25 cellular contexts compared by ENCODE assay signal in genomic region chr15:94125698-94126097, GRCh38.
"Had no signal": no experiment of that assay in that cellular context is flagged by ENCODE, and none has a peak within 500 bp of the region (broad histone marks: within the 10 kb centered on the region; RNA-seq: fewer than 3 reads in every experiment).

No MANE protein-coding gene starts in this region.

- H3K4me3 Mint-ChIP-seq: activated CD4-positive, alpha-beta memory T cell treated with anti-CD3 and anti-CD28 coated beads, Interleukin-2, amount 10 ng/mL, durations not matched to agents 7 days and 5 days; activated CD4-positive, alpha-beta T cell treated with anti-CD3 and anti-CD28 coated beads, Interleukin-2, amount 10 ng/mL, durations not matched to agents 7 days and 5 days; activated naive CD4-positive, alpha-beta T cell treated with anti-CD3 and anti-CD28 coated beads, Interleukin-2, amount 50 U/mL, for 24 hours; activated naive CD8-positive, alpha-beta T cell treated with anti-CD3 and anti-CD28 coated beads, Interleukin-2, amount 50 U/mL, for 24 hours; activated T-cell treated with anti-CD3 and anti-CD28 coated beads, Interleukin-2, amount 50 U/mL, for 4 hours; activated T-helper 17 cell treated with anti-CD3 and anti-CD28 coated beads, Interleukin-2, amount 50 U/mL, for 72 hours; effector memory CD8-positive, alpha-beta T cell; natural killer cell treated with Interleukin-12 subunit alpha and Interleukin-12 subunit beta and Interleukin-15 and Interleukin-18, amount 100 ng/mL, for 72 hours; WTC11 had no signal

- H3K36me3 ChIP-seq: gastroesophageal sphincter, spleen, tibial nerve had no signal

- DNase-seq: activated CD4-positive, alpha-beta memory T cell treated with anti-CD3 and anti-CD28 coated beads, Interleukin-2, amount 10 ng/mL, durations not matched to agents 7 days and 5 days; activated CD4-positive, alpha-beta T cell treated with anti-CD3 and anti-CD28 coated beads for 1 hour; activated CD4-positive, alpha-beta T cell treated with anti-CD3 and anti-CD28 coated beads, Interleukin-2, amount 10 ng/mL, durations not matched to agents 7 days and 5 days; activated gamma-delta T cell treated with Interleukin-2 at 50 U/mL for 16 hours; activated naive CD8-positive, alpha-beta T cell treated with anti-CD3 and anti-CD28 coated beads, Interleukin-2, amount 50 U/mL, for 24 hours; activated T-cell treated with anti-CD3 and anti-CD28 coated beads, Interleukin-2, amount 50 U/mL, for 4 hours; amygdala; caudate nucleus; cortex of kidney; effector memory CD8-positive, alpha-beta T cell; erythroblast; islet precursor cell; left cardiac atrium; left ventricle myocardium superior; mucosa of descending colon; right cardiac atrium; spleen; stimulated activated naive CD4-positive, alpha-beta T cell had no signal

- H3K4me1 ChIP-seq: gastroesophageal sphincter had no signal

- H3K27ac Mint-ChIP-seq: activated CD4-positive, alpha-beta memory T cell treated with anti-CD3 and anti-CD28 coated beads, Interleukin-2, amount 10 ng/mL, durations not matched to agents 7 days and 5 days; activated CD4-positive, alpha-beta T cell treated with anti-CD3 and anti-CD28 coated beads, Interleukin-2, amount 10 ng/mL, durations not matched to agents 7 days and 5 days; activated naive CD4-positive, alpha-beta T cell treated with anti-CD3 and anti-CD28 coated beads, Interleukin-2, amount 50 U/mL, for 24 hours; activated naive CD8-positive, alpha-beta T cell treated with anti-CD3 and anti-CD28 coated beads, Interleukin-2, amount 50 U/mL, for 24 hours; activated T-helper 17 cell treated with anti-CD3 and anti-CD28 coated beads, Interleukin-2, amount 50 U/mL, for 72 hours; effector memory CD8-positive, alpha-beta T cell; natural killer cell treated with Interleukin-12 subunit alpha and Interleukin-12 subunit beta and Interleukin-15 and Interleukin-18, amount 100 ng/mL, for 72 hours; WTC11 had no signal

- H3K27ac ChIP-seq: gastroesophageal sphincter, hepatocyte, spleen had no signal

- H3K27me3 ChIP-seq: gastroesophageal sphincter, hepatocyte, spleen, tibial nerve had no signal

- H3K36me3 Mint-ChIP-seq: activated naive CD4-positive, alpha-beta T cell treated with anti-CD3 and anti-CD28 coated beads, Interleukin-2, amount 50 U/mL, for 24 hours; natural killer cell treated with Interleukin-12 subunit alpha and Interleukin-12 subunit beta and Interleukin-15 and Interleukin-18, amount 100 ng/mL, for 72 hours; WTC11 had no signal

- H3K9me3 Mint-ChIP-seq: activated CD4-positive, alpha-beta memory T cell treated with anti-CD3 and anti-CD28 coated beads, Interleukin-2, amount 10 ng/mL, durations not matched to agents 7 days and 5 days; activated CD4-positive, alpha-beta T cell treated with anti-CD3 and anti-CD28 coated beads, Interleukin-2, amount 10 ng/mL, durations not matched to agents 7 days and 5 days; activated naive CD4-positive, alpha-beta T cell treated with anti-CD3 and anti-CD28 coated beads, Interleukin-2, amount 50 U/mL, for 24 hours; activated naive CD8-positive, alpha-beta T cell treated with anti-CD3 and anti-CD28 coated beads, Interleukin-2, amount 50 U/mL, for 24 hours; activated T-cell treated with anti-CD3 and anti-CD28 coated beads, Interleukin-2, amount 50 U/mL, for 4 hours; activated T-helper 17 cell treated with anti-CD3 and anti-CD28 coated beads, Interleukin-2, amount 50 U/mL, for 72 hours; effector memory CD8-positive, alpha-beta T cell; natural killer cell treated with Interleukin-12 subunit alpha and Interleukin-12 subunit beta and Interleukin-15 and Interleukin-18, amount 100 ng/mL, for 72 hours had no signal

- H3K27me3 Mint-ChIP-seq: activated T-helper 17 cell treated with anti-CD3 and anti-CD28 coated beads, Interleukin-2, amount 50 U/mL, for 72 hours had no signal

- H3K4me3 ChIP-seq: gastroesophageal sphincter, hepatocyte, mucosa of descending colon, spleen, tibial nerve had no signal

- H3K4me1 Mint-ChIP-seq: activated CD4-positive, alpha-beta T cell treated with anti-CD3 and anti-CD28 coated beads, Interleukin-2, amount 10 ng/mL, durations not matched to agents 7 days and 5 days; activated naive CD4-positive, alpha-beta T cell treated with anti-CD3 and anti-CD28 coated beads, Interleukin-2, amount 50 U/mL, for 24 hours; activated naive CD8-positive, alpha-beta T cell treated with anti-CD3 and anti-CD28 coated beads, Interleukin-2, amount 50 U/mL, for 24 hours; activated T-helper 17 cell treated with anti-CD3 and anti-CD28 coated beads, Interleukin-2, amount 50 U/mL, for 72 hours had no signal

- H3K9me3 ChIP-seq: gastroesophageal sphincter, mucosa of descending colon, spleen, tibial nerve had no signal
